28 cellular contexts compared by ENCODE assay signal in the genomic region with DNA sequence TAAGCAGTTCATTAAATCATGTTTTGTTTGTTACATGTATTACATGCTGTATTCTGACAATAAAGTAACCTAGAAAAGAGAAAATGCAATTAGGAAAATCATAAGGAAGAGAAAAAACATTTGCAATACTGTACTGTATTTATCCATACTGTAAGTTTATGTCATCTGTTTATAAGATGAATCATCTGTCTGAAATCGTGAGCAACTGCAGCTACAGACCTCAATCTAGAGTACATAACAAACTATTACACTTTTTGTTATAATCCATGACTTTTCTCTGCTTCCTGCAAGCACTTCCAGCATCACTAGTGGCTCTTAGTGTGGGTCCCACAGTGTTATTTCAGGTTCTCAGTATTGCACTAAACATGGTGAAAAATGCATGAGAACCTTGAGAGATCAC.
DNase-seq lines count a peak whose midpoint lies in the region; ATAC-seq and TF ChIP-seq lines count a peak whose summit lies in the region.
"Had no signal": no experiment of that assay in that cellular context is flagged by ENCODE, and none has a peak within 500 bp of the region (broad histone marks: within the 10 kb centered on the region; RNA-seq: fewer than 3 reads in every experiment).

No MANE protein-coding gene starts in this region.

- intact Hi-C loops in natural killer cell (cut with micrococcal nuclease) = no loop called here

- H3K4me3 Mint-ChIP-seq in natural killer cell = no peak overlapping the region
- H3K4me3 Mint-ChIP-seq: activated CD8-positive, alpha-beta memory T cell treated with anti-CD3 and anti-CD28 coated beads, Interleukin-2, amount 10 ng/mL, durations not matched to agents 7 days and 5 days; activated naive CD8-positive, alpha-beta T cell treated with anti-CD3 and anti-CD28 coated beads for 36 hours; activated T-cell treated with anti-CD3 and anti-CD28 coated beads, Interleukin-2, amount 50 U/mL, for 4 hours; CD4-positive, alpha-beta T cell; naive B cell; T-helper 1 cell treated with Interleukin-12 subunit alpha and Interleukin-12 subunit beta and Interleukin-4 antibody, amounts not matched to agents 30 μg/mL and 1 μg/mL, for 36 hours had no signal

- TF ChIP-seq CTCF in choroid plexus epithelial cell (conservative IDR thresholded peaks at IDR 0.05; ENCODE audit: low read depth, low read length) (no peak), natural killer cell (IDR thresholded peaks at IDR 0.05) (no peak)

- peak; percentile 34 for DNase-seq in EL
- DNase-seq in NCI-H460 (ENCODE audit: extremely low read depth, low read depth) = peak; percentile 54
- DNase-seq in choroid plexus epithelial cell (ENCODE audit: low read depth) = peak; percentile 55
- peak; percentile 60 for DNase-seq in iris pigment epithelial cell (ENCODE audit: low read depth)
- DNase-seq in natural killer cell = no peak
- DNase-seq in NCI-H2107 treated with DMSO at 0.1 percent for 48 hours (lab: John Stamatoyannopoulos, UW; ENCODE audit: unreplicated experiment) = no peak
- no peak for DNase-seq in NCI-H1930 (lab: John Stamatoyannopoulos, UW)
- no peak for DNase-seq in NCI-H1417 (lab: John Stamatoyannopoulos, UW)
- DNase-seq: activated CD4-positive, CD25-positive, alpha-beta regulatory T cell; activated CD8-positive, alpha-beta memory T cell treated with anti-CD3 and anti-CD28 coated beads, Interleukin-2, amount 10 ng/mL, durations not matched to agents 7 days and 5 days; activated gamma-delta T cell; activated naive CD8-positive, alpha-beta T cell treated with anti-CD3 and anti-CD28 coated beads for 36 hours; activated T-cell treated with anti-CD3 and anti-CD28 coated beads, Interleukin-2, amount 50 U/mL, for 4 hours; CD4-positive, alpha-beta T cell; dorsolateral prefrontal cortex; midbrain; naive B cell; NCI-H1092 treated with DMSO at 0.1 percent for 48 hours; NCI-H2029; NCI-H526; NK-92 treated with Interleukin-12 subunit alpha and Interleukin-12 subunit beta, amount 100 ng/mL, for 24 hours; PC-9; psoas muscle; sigmoid colon; SK-N-SH; stimulated activated CD4-positive, alpha-beta T cell treated with anti-CD3 and anti-CD28 coated beads, Interleukin-4, amount 100 ng/mL, for 24 hours had no signal

- H3K27me3 Mint-ChIP-seq in natural killer cell (ENCODE audit: low read depth in 2 of 2) = no peaks in the 10 kb centered on the region
- H3K27me3 Mint-ChIP-seq: activated CD8-positive, alpha-beta memory T cell treated with anti-CD3 and anti-CD28 coated beads, Interleukin-2, amount 10 ng/mL, durations not matched to agents 7 days and 5 days; activated naive CD8-positive, alpha-beta T cell treated with anti-CD3 and anti-CD28 coated beads for 36 hours; CD4-positive, alpha-beta T cell had no signal

- no peak for ATAC-seq in natural killer cell
- ATAC-seq: activated CD8-positive, alpha-beta memory T cell treated with anti-CD3 and anti-CD28 coated beads, Interleukin-2, amount 10 ng/mL, durations not matched to agents 7 days and 5 days; activated T-cell treated with anti-CD3 and anti-CD28 coated beads, Interleukin-2, amount 50 U/mL, for 4 hours; psoas muscle had no signal

- peaks cover 8% of the 10 kb centered on the region for H3K36me3 Mint-ChIP-seq in natural killer cell

- no peaks in the 10 kb centered on the region for H3K4me1 Mint-ChIP-seq in natural killer cell
- H3K4me1 Mint-ChIP-seq: activated CD8-positive, alpha-beta memory T cell treated with anti-CD3 and anti-CD28 coated beads, Interleukin-2, amount 10 ng/mL, durations not matched to agents 7 days and 5 days; activated naive CD8-positive, alpha-beta T cell treated with anti-CD3 and anti-CD28 coated beads for 36 hours had no signal

- H3K27ac Mint-ChIP-seq in natural killer cell = no peak overlapping the region
- H3K27ac Mint-ChIP-seq: activated CD8-positive, alpha-beta memory T cell treated with anti-CD3 and anti-CD28 coated beads, Interleukin-2, amount 10 ng/mL, durations not matched to agents 7 days and 5 days; activated naive CD8-positive, alpha-beta T cell treated with anti-CD3 and anti-CD28 coated beads for 36 hours; CD4-positive, alpha-beta T cell; naive B cell; T-helper 1 cell treated with Interleukin-12 subunit alpha and Interleukin-12 subunit beta and Interleukin-4 antibody, amounts not matched to agents 30 μg/mL and 1 μg/mL, for 36 hours had no signal

- H3K4me3 ChIP-seq in choroid plexus epithelial cell (ENCODE audit: low read depth, low read length) = no peak overlapping the region
- H3K4me3 ChIP-seq: dorsolateral prefrontal cortex, PC-9, psoas muscle, sigmoid colon, tibial nerve had no signal

- H3K9me3 Mint-ChIP-seq in natural killer cell = peaks cover 5% of the 10 kb centered on the region in 2 donors

Comparison
In these comparisons a context has a peak if more than half of its experiments do, and no peak if none do; other contexts are left out.
1. DNase-seq: peak in EL (single experiment), NCI-H460 (single experiment), choroid plexus epithelial cell (single experiment) and iris pigment epithelial cell (single experiment); none in natural killer cell (single experiment), NCI-H2107 treated with DMSO at 0.1 percent for 48 hours (single experiment), NCI-H1930 (0 of 2) and NCI-H1417 (0 of 3).